8 cellular contexts compared by ENCODE assay signal in the genomic region with DNA sequence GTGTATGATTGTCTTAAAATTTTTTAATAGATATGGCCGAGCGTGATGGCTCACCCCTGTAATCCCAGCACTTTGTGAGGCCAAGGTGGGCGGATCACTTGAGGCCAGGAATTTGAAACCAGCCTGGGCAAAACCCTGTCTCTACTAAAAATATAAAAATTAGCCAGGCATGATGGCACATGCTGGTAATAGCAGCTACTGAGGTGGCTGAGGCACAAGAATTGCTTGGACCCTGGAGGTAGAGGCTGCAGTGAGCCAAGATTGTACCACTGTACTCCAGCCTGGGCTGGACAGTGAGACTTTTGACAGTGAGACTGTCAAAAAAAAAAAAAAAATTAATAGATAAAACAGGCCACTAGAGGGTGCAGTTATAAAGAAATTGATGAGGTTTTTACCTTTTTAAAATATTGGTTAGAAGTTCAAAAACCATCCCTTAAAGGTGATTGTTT. TPM values are rescaled to one million over a fixed set of nuclear protein-coding genes. Genes with fewer than 3 reads are reported as not detected.
A peak's percentile ranks its signal among the peaks of the same experiment; 100 is the strongest.
DNase-seq lines count a peak whose midpoint lies in the region; FAIRE-seq and TF ChIP-seq lines count a peak whose summit lies in the region.

No MANE protein-coding gene starts in this region.

- H3K9me3 Mint-ChIP-seq in brain, result no peaks in the 10 kb centered on the region
- no peaks in the 10 kb centered on the region for H3K9me3 Mint-ChIP-seq in neural crest cell

- H3K4me3 ChIP-seq in LNCaP clone FGC (ENCODE audit: low read depth, low read length), result no peak overlapping the region

- TF ChIP-seq POLR2A in H54 (IDR thresholded peaks at IDR 0.05; ENCODE audit: low read depth, low read length), result no peak

- TF ChIP-seq CTCF in LNCaP clone FGC (IDR thresholded peaks at IDR 0.05; ENCODE audit: control insufficient read depth, extremely low read depth, insufficient read depth) (0 out of 2 replicates have a peak, but pooled peaks have one; percentile 21), brain (conservative IDR thresholded peaks at IDR 0.05) (peak; percentile 64 to 71), neural crest cell (conservative IDR thresholded peaks at IDR 0.05) (peak; percentile 66)

- FAIRE-seq in H54 (lab: Jason Lieb, UNC), result no peak

- H3K27ac Mint-ChIP-seq in brain (peak overlapping the region in 2 of 5 experiments; percentile 16 to 39), neural crest cell (ENCODE audit: unreplicated experiment) (no peak overlapping the region)

- H3K27me3 Mint-ChIP-seq in brain (no peaks in the 10 kb centered on the region), neural crest cell (ENCODE audit: low read depth) (no peaks in the 10 kb centered on the region)

- DNase-seq in DMS53 treated with DMSO at 0.1 percent for 48 hours (lab: John Stamatoyannopoulos, UW; ENCODE audit: unreplicated experiment), result peak; percentile 41
- no peak for DNase-seq in LNCaP clone FGC (ENCODE audit: low read depth)
- no peak for DNase-seq in neural crest cell (ENCODE audit: low read depth, low spot score)
- DNase-seq in amygdala (lab: John Stamatoyannopoulos, UW), result no peak
- DNase-seq in HuH-7.5 (ENCODE audit: low spot score), result no peak
- no peak for DNase-seq in retina
- no peak for DNase-seq in H54 (ENCODE audit: insufficient read length, low spot score)

- H3K36me3 Mint-ChIP-seq in brain, result peaks cover 25% of the 10 kb centered on the region
- peaks cover 2% of the 10 kb centered on the region for H3K36me3 Mint-ChIP-seq in neural crest cell (ENCODE audit: low read depth)

- H3K4me3 Mint-ChIP-seq in brain, result no peak overlapping the region
- H3K4me3 Mint-ChIP-seq in neural crest cell, result no peak overlapping the region

- H3K4me1 Mint-ChIP-seq in brain, result no peaks in the 10 kb centered on the region
- no peaks in the 10 kb centered on the region for H3K4me1 Mint-ChIP-seq in neural crest cell

RNA-seq across cellular contexts. Expression of gene NOM1, which starts 20.5 kb away (rescaled TPM):
- 4.8 TPM for polyA plus RNA-seq in brain (ENCODE audit: insufficient read depth, low read depth, low replicate concordance)
- total RNA-seq in neural crest cell, result 25.2 and 28.2 TPM in 2 replicates

RNA-seq across cellular contexts. Expression of gene MNX1, which starts 40.5 kb away (rescaled TPM):
- polyA plus RNA-seq in brain (ENCODE audit: insufficient read depth, low read depth, low replicate concordance), result 2.5 TPM
- 0.14 and 0.34 TPM in 2 replicates for total RNA-seq in neural crest cell
